ENCODE assay signal across 9 cellular contexts in genomic region chr18:31648966-31649429, GRCh38. TPM values are rescaled to one million over a fixed set of nuclear protein-coding genes. Genes with fewer than 3 reads are reported as not detected.
DNase-seq lines count a peak whose midpoint lies in the region; ATAC-seq and TF ChIP-seq lines count a peak whose summit lies in the region.
"Had no signal": no experiment of that assay in that cellular context is flagged by ENCODE, and none has a peak within 500 bp of the region (broad histone marks: within the 10 kb centered on the region; RNA-seq: fewer than 3 reads in every experiment).

No MANE protein-coding gene starts in this region.

- peaks cover 22% of the 10 kb centered on the region for H3K27me3 Mint-ChIP-seq in activated CD4-positive, alpha-beta memory T cell treated with anti-CD3 and anti-CD28 coated beads, Interleukin-2, amount 10 ng/mL, durations not matched to agents 7 days and 5 days

- intact Hi-C loops in left ventricle myocardium superior (cut with micrococcal nuclease) = no loop called here

- no peaks in the 10 kb centered on the region for H3K27me3 ChIP-seq in fibroblast of lung (ENCODE audit: control insufficient read depth, insufficient read depth, low read length)

- no peak overlapping the region for H3K9ac ChIP-seq in fibroblast of lung (ENCODE audit: insufficient read depth, low read length)

- no peak overlapping the region for H3K27ac ChIP-seq in fibroblast of lung (ENCODE audit: insufficient read depth, low read length)
- H3K27ac ChIP-seq: HL-60 had no signal

- H3K4me2 ChIP-seq in fibroblast of lung (ENCODE audit: extremely low read depth, insufficient read depth, low read length) = no peak overlapping the region

- peak; percentile 64 for ATAC-seq in GM21619 (IDR thresholded peaks at IDR 0.05; ENCODE audit: unreplicated experiment)
- no peak for ATAC-seq in left ventricle myocardium superior

- no peaks in the 10 kb centered on the region for H3K36me3 ChIP-seq in fibroblast of lung (ENCODE audit: control insufficient read depth, insufficient read depth, low read length)

- no peak overlapping the region for H2AFZ ChIP-seq in fibroblast of lung (ENCODE audit: low read length)

- no peak overlapping the region for H3K4me3 Mint-ChIP-seq in activated CD4-positive, alpha-beta memory T cell treated with anti-CD3 and anti-CD28 coated beads, Interleukin-2, amount 10 ng/mL, durations not matched to agents 7 days and 5 days

- H3K4me3 ChIP-seq in fibroblast of lung (replicated peaks in 1 of 4; ENCODE audit: control extremely low read depth in 1 of 4, insufficient read depth in 1 of 4, low read depth in 3 of 4, low read length in 4 of 4) = no peak overlapping the region

- DNase-seq in GM10266 (ENCODE audit: extremely low spot score) = peak; percentile 48
- peak; percentile 10 for DNase-seq in HK-2 (ENCODE audit: unreplicated experiment)
- peak; percentile 23 to 75 for DNase-seq in fibroblast of lung (ENCODE audit: low read depth in 2 of 2)
- DNase-seq in activated CD4-positive, alpha-beta memory T cell treated with anti-CD3 and anti-CD28 coated beads, Interleukin-2, amount 10 ng/mL, durations not matched to agents 7 days and 5 days = no peak
- DNase-seq in effector CD4-positive, alpha-beta T cell = no peak
- no peak for DNase-seq in left ventricle myocardium superior
- DNase-seq in COR-L47 (lab: John Stamatoyannopoulos, UW) = no peak

- no peak overlapping the region for H3K27ac Mint-ChIP-seq in activated CD4-positive, alpha-beta memory T cell treated with anti-CD3 and anti-CD28 coated beads, Interleukin-2, amount 10 ng/mL, durations not matched to agents 7 days and 5 days

- CTCF ChIA-PET in activated CD4-positive, alpha-beta memory T cell treated with anti-CD3 and anti-CD28 coated beads, Interleukin-2, amount 10 ng/mL, durations not matched to agents 7 days and 5 days (lab: Charles Lee) = no interaction called here

- no peaks in the 10 kb centered on the region for H3K79me2 ChIP-seq in fibroblast of lung (ENCODE audit: control insufficient read depth, insufficient read depth, low read length)

- H3K36me3 Mint-ChIP-seq in activated CD4-positive, alpha-beta memory T cell treated with anti-CD3 and anti-CD28 coated beads, Interleukin-2, amount 10 ng/mL, durations not matched to agents 7 days and 5 days (ENCODE audit: low read depth) = no peaks in the 10 kb centered on the region

- no peaks in the 10 kb centered on the region for H4K20me1 ChIP-seq in fibroblast of lung (ENCODE audit: control insufficient read depth, extremely low read depth, insufficient read depth, low read length)

- POLR2A ChIA-PET in activated CD4-positive, alpha-beta memory T cell treated with anti-CD3 and anti-CD28 coated beads, Interleukin-2, amount 10 ng/mL, durations not matched to agents 7 days and 5 days (lab: Charles Lee) = no interaction called here

- H3K9me3 ChIP-seq in fibroblast of lung (ENCODE audit: control insufficient read depth, insufficient read depth, low read depth, low read length) = no peaks in the 10 kb centered on the region

- no peaks in the 10 kb centered on the region for H3K4me1 ChIP-seq in fibroblast of lung (ENCODE audit: control insufficient read depth, extremely low read depth, insufficient read depth, low read length)

- no peaks in the 10 kb centered on the region for H3K9me3 Mint-ChIP-seq in activated CD4-positive, alpha-beta memory T cell treated with anti-CD3 and anti-CD28 coated beads, Interleukin-2, amount 10 ng/mL, durations not matched to agents 7 days and 5 days

- TF ChIP-seq CTCF in GM10266 (IDR thresholded peaks at IDR 0.05; ENCODE audit: control insufficient read depth, insufficient read depth, low read depth, missing control alignments) (no peak), fibroblast of lung (conservative IDR thresholded peaks at IDR 0.05 in 1 of 2, IDR thresholded peaks at IDR 0.05 in 1 of 2; ENCODE audit: low read depth in 1 of 2, low read length in 2 of 2) (no peak)

- peaks cover 10% of the 10 kb centered on the region for H3K4me1 Mint-ChIP-seq in activated CD4-positive, alpha-beta memory T cell treated with anti-CD3 and anti-CD28 coated beads, Interleukin-2, amount 10 ng/mL, durations not matched to agents 7 days and 5 days

RNA-seq across cellular contexts. Expression of gene B4GALT6, which starts 35.4 kb away (rescaled TPM):
- total RNA-seq in fibroblast of lung (1.3 and 1.5 TPM in 2 replicates), left ventricle myocardium superior (11.9 TPM)
- 2.5 and 5.2 TPM in 2 replicates for polyA plus RNA-seq in fibroblast of lung
- 3.0 and 4.4 TPM in 2 replicates for polyA plus RNA-seq in fibroblast of lung (2012)
- 0.98 and 2.0 TPM in 2 replicates for polyA minus RNA-seq in fibroblast of lung (ENCODE audit: low replicate concordance)
- total RNA-seq in activated CD4-positive, alpha-beta memory T cell treated with anti-CD3 and anti-CD28 coated beads, Interleukin-2, amount 10 ng/mL, durations not matched to agents 7 days and 5 days = 1 to 10 TPM in 1 of 2 experiments, under 1 TPM in 1; 0.91 to 1.2 TPM

RNA-seq across cellular contexts. Expression of gene TTR, which starts 57.3 kb away (rescaled TPM):
- total RNA-seq in fibroblast of lung = not detected in 2 replicates
- not detected in 2 replicates for polyA plus RNA-seq in fibroblast of lung
- polyA plus RNA-seq in fibroblast of lung (2012) = not detected in 2 replicates
- not detected in 2 replicates for polyA minus RNA-seq in fibroblast of lung (ENCODE audit: low replicate concordance)
- total RNA-seq in activated CD4-positive, alpha-beta memory T cell treated with anti-CD3 and anti-CD28 coated beads, Interleukin-2, amount 10 ng/mL, durations not matched to agents 7 days and 5 days = not detected
- not detected for total RNA-seq in left ventricle myocardium superior

Comparison
In these comparisons a context has a peak if more than half of its experiments do, and no peak if none do; other contexts are left out.
1. DNase-seq: peak in GM10266 (single experiment), HK-2 (single experiment) and fibroblast of lung (2 of 2); none in activated CD4-positive, alpha-beta memory T cell treated with anti-CD3 and anti-CD28 coated beads, Interleukin-2, amount 10 ng/mL, durations not matched to agents 7 days and 5 days (single experiment), effector CD4-positive, alpha-beta T cell (single experiment), left ventricle myocardium superior (single experiment) and COR-L47 (single experiment).